In the genomic region with DNA sequence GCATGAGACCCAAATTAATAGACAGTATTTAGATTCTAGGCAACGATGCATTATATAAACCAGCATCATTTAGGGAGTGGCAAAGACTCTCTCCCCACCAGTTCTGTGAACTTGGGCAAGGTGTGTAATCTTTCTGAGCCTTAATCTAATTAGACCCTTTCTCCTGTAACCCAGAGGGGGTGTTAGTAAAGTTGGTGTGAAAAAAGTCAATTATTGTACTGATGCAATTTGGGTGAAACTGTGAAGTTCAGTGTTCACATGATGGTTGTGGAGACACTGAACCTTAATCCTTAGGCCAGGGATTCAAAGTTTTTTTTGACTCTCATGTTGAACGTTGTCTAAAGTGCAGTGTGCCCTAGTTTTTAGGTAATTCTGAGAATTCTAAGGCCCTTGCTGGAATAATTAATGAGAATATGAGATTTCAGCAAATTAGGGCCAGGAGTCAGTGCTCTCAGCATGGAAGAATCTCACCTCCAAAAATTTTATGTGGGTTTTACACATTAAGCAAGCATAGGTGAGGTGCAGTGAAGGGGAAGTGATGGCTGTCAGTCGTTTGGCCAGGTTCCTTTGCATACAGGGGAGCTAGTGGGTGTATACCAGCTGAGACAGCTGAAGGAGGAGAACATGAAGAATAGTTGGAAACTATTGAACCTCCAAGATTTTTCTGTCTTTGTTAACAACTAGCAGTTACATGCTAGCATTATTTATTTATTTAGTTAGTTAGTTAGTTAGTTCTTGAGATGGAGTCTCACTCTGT, we compare ENCODE assay signal across 23 cellular contexts.
DNase-seq lines count a peak whose midpoint lies in the region; ATAC-seq and TF ChIP-seq lines count a peak whose summit lies in the region.
"Had no signal": no experiment of that assay in that cellular context is flagged by ENCODE, and none has a peak within 500 bp of the region (broad histone marks: within the 10 kb centered on the region; RNA-seq: fewer than 3 reads in every experiment).

No MANE protein-coding gene starts in this region.

- peaks cover 6% of the 10 kb centered on the region for H3K36me3 ChIP-seq in OCI-LY7 (ENCODE audit: insufficient read depth, low read length)
- H3K36me3 ChIP-seq in right atrium auricular region = no peaks in the 10 kb centered on the region

- no peak overlapping the region for H3K4me3 ChIP-seq in OCI-LY7 (ENCODE audit: low read depth, low read length, poor library complexity, severe bottlenecking)
- H3K4me3 ChIP-seq in right atrium auricular region = no peak overlapping the region
- H3K4me3 ChIP-seq: body of pancreas, MG63, skin epidermis had no signal

- peaks cover 35% of the 10 kb centered on the region for H3K4me1 Mint-ChIP-seq in stimulated activated naive CD8-positive, alpha-beta T cell treated with anti-CD3 and anti-CD28 coated beads, Interleukin-15, Interleukin-2, amounts not matched to agents 100 ng/mL and 50 ng/mL, for 24 hours (ENCODE audit: low read depth)

- H3K36me3 Mint-ChIP-seq in stimulated activated naive CD8-positive, alpha-beta T cell treated with anti-CD3 and anti-CD28 coated beads, Interleukin-15, Interleukin-2, amounts not matched to agents 100 ng/mL and 50 ng/mL, for 24 hours (ENCODE audit: low read depth) = peaks cover 16% of the 10 kb centered on the region

- H3K79me2 ChIP-seq in OCI-LY7 (ENCODE audit: insufficient read depth, low read depth, low read length) = no peaks in the 10 kb centered on the region

- H3K4me3 Mint-ChIP-seq in stimulated activated naive CD8-positive, alpha-beta T cell treated with anti-CD3 and anti-CD28 coated beads, Interleukin-15, Interleukin-2, amounts not matched to agents 100 ng/mL and 50 ng/mL, for 24 hours = no peak overlapping the region
- H3K4me3 Mint-ChIP-seq: activated CD4-positive, alpha-beta memory T cell treated with anti-CD3 and anti-CD28 coated beads for 36 hours had no signal

- BruUV-seq in OCI-LY7 (replicated peaks; lab: Mats Ljungman, UMichigan) = no TSS peak

- H3K27me3 ChIP-seq in right atrium auricular region = no peaks in the 10 kb centered on the region
- H3K27me3 ChIP-seq: body of pancreas, MG63 had no signal

- H3K9me3 ChIP-seq in OCI-LY7 (ENCODE audit: low read length) = no peaks in the 10 kb centered on the region
- H3K9me3 ChIP-seq in right atrium auricular region = no peaks in the 10 kb centered on the region
- H3K9me3 ChIP-seq: body of pancreas, MG63 had no signal

- DNase-seq in stimulated activated naive CD8-positive, alpha-beta T cell treated with anti-CD3 and anti-CD28 coated beads, Interleukin-15, Interleukin-2, amounts not matched to agents 100 U/mL and 50 U/mL, for 24 hours = no peak
- DNase-seq in OCI-LY7 (ENCODE audit: low spot score) (peak; percentile 56), islet precursor cell (peak; percentile 4), right atrium auricular region (ENCODE audit: low spot score) (no peak), NCI-H187 (lab: John Stamatoyannopoulos, UW) (no peak), NCI-H748 (lab: John Stamatoyannopoulos, UW; ENCODE audit: unreplicated experiment) (no peak)
- DNase-seq: activated CD4-positive, alpha-beta memory T cell treated with anti-CD3 and anti-CD28 coated beads for 36 hours; activated gamma-delta T cell; body of pancreas; DMS53; GF-D8; glutamatergic neuron; mammary epithelial cell; MG63; NCI-H146; NCI-H526; occipital lobe; stimulated activated CD4-positive, alpha-beta T cell treated with anti-CD3 and anti-CD28 coated beads, Interleukin-1b, Interleukin-23, amount 100 ng/mL, for 48 hours; substantia nigra had no signal

- TF ChIP-seq CTCF in OCI-LY7 (conservative IDR thresholded peaks at IDR 0.05; ENCODE audit: low read length) = no peak
- no peak for TF ChIP-seq CTCF in right atrium auricular region (IDR thresholded peaks at IDR 0.05)

- intact Hi-C loops in OCI-LY7 (cut with micrococcal nuclease; ENCODE audit: unreplicated experiment) = no loop called here

- H3K4me1 ChIP-seq in OCI-LY7 (ENCODE audit: insufficient read depth, low read length, poor library complexity, severe bottlenecking) (peaks cover 42% of the 10 kb centered on the region), right atrium auricular region (no peaks in the 10 kb centered on the region)
- H3K4me1 ChIP-seq: body of pancreas had no signal

- H4K20me1 ChIP-seq in OCI-LY7 (ENCODE audit: insufficient read depth, low read length) = no peaks in the 10 kb centered on the region

- H2AFZ ChIP-seq in OCI-LY7 (ENCODE audit: low read length) = no peak overlapping the region

- POLR2A ChIA-PET in OCI-LY7 (lab: Charles Lee) = interaction anchor here (0.8 to 1.3 kb wide), 6 partner anchors 14 to 63 kb away, joined by 3 to 4 read pairs (median 4); no protein-coding TSS in a partner anchor

- H3K27me3 Mint-ChIP-seq in stimulated activated naive CD8-positive, alpha-beta T cell treated with anti-CD3 and anti-CD28 coated beads, Interleukin-15, Interleukin-2, amounts not matched to agents 100 ng/mL and 50 ng/mL, for 24 hours = no peaks in the 10 kb centered on the region
- H3K27me3 Mint-ChIP-seq: activated CD4-positive, alpha-beta memory T cell treated with anti-CD3 and anti-CD28 coated beads for 36 hours had no signal

- CTCF ChIA-PET in OCI-LY7 (lab: Charles Lee; ENCODE audit: unreplicated experiment) = interaction anchor here (0.5 kb wide), 1 partner anchor 16 kb away, joined by 9 read pairs; no protein-coding TSS in a partner anchor

- no peak for ATAC-seq in stimulated activated naive CD8-positive, alpha-beta T cell treated with anti-CD3 and anti-CD28 coated beads, Interleukin-15, Interleukin-2, amounts not matched to agents 100 U/mL and 50 U/mL, for 24 hours
- no peak for ATAC-seq in GM18520 (IDR thresholded peaks at IDR 0.05; ENCODE audit: unreplicated experiment)
- ATAC-seq: body of pancreas, SK-N-SH treated with all-trans-retinoic acid at 6 μM for 48 hours had no signal

- peak overlapping the region; percentile 31 for H3K27ac Mint-ChIP-seq in stimulated activated naive CD8-positive, alpha-beta T cell treated with anti-CD3 and anti-CD28 coated beads, Interleukin-15, Interleukin-2, amounts not matched to agents 100 ng/mL and 50 ng/mL, for 24 hours
- H3K27ac Mint-ChIP-seq: activated CD4-positive, alpha-beta memory T cell treated with anti-CD3 and anti-CD28 coated beads for 36 hours had no signal

- no peaks in the 10 kb centered on the region for H3K9me2 ChIP-seq in OCI-LY7 (ENCODE audit: insufficient read depth, low read length)

- H3K27ac ChIP-seq in OCI-LY7 (ENCODE audit: low read depth, low read length, poor library complexity, severe bottlenecking) (no peak overlapping the region), right atrium auricular region (no peak overlapping the region)
- H3K27ac ChIP-seq: body of pancreas, skin epidermis had no signal

- peak overlapping the region; percentile 55 for H3K4me2 ChIP-seq in OCI-LY7 (ENCODE audit: low read length)

- H3K9me3 Mint-ChIP-seq in stimulated activated naive CD8-positive, alpha-beta T cell treated with anti-CD3 and anti-CD28 coated beads, Interleukin-15, Interleukin-2, amounts not matched to agents 100 ng/mL and 50 ng/mL, for 24 hours = no peaks in the 10 kb centered on the region
- H3K9me3 Mint-ChIP-seq: activated CD4-positive, alpha-beta memory T cell treated with anti-CD3 and anti-CD28 coated beads for 36 hours had no signal

Comparison
In these comparisons a context has a peak if more than half of its experiments do, and no peak if none do; other contexts are left out.
1. DNase-seq: peak in OCI-LY7 (single experiment) and islet precursor cell (single experiment); none in stimulated activated naive CD8-positive, alpha-beta T cell treated with anti-CD3 and anti-CD28 coated beads, Interleukin-15, Interleukin-2, amounts not matched to agents 100 U/mL and 50 U/mL, for 24 hours (single experiment), right atrium auricular region (single experiment), NCI-H187 (0 of 2) and NCI-H748 (single experiment).